Comparison of ENCODE assay signal across 25 cellular contexts in genomic region chr16:49442805-49443204, GRCh38.
A peak's percentile ranks its signal among the peaks of the same experiment; 100 is the strongest.
DNase-seq lines count a peak whose midpoint lies in the region; ATAC-seq, FAIRE-seq and TF ChIP-seq lines count a peak whose summit lies in the region.
"Had no signal": no experiment of that assay in that cellular context is flagged by ENCODE, and none has a peak within 500 bp of the region (broad histone marks: within the 10 kb centered on the region; RNA-seq: fewer than 3 reads in every experiment).

No MANE protein-coding gene starts in this region.

- no peak for TF ChIP-seq POLR2A in H1 (IDR thresholded peaks at IDR 0.05; ENCODE audit: control extremely low read depth in 1 of 2, low read depth in 2 of 2, low read length in 2 of 2)

- H2BK120ac ChIP-seq in H1 (replicated peaks; ENCODE audit: low read depth, low read length) = peak overlapping the region; percentile 52

- no peaks in the 10 kb centered on the region for H3K9me3 Mint-ChIP-seq in CD8-positive, alpha-beta T cell
- H3K9me3 Mint-ChIP-seq: activated naive CD4-positive, alpha-beta T cell treated with anti-CD3 and anti-CD28 coated beads, Interleukin-2, amount 50 U/mL, for 72 hours had no signal

- H3K4me2 ChIP-seq in BLaER1 treated with 17β-estradiol and CSF1 and Interleukin-3, amounts not matched to agents 10 nM and 100 nM = peak overlapping the region; percentile 84 to 96 (median 94)
- peak overlapping the region in 1 of 2 experiments; percentile 32; a peak in 2 of 4 replicates for H3K4me2 ChIP-seq in H1 (ENCODE audit: insufficient read depth in 1 of 2, low read depth in 2 of 2, low read length in 2 of 2)

- peak overlapping the region in 9 of 11 experiments; percentile 68 to 91 (median 84); a peak in 18 of 22 replicates for H3K27ac ChIP-seq in BLaER1 treated with 17β-estradiol and CSF1 and Interleukin-3, amounts not matched to agents 10 nM and 100 nM
- no peak overlapping the region for H3K27ac ChIP-seq in CD8-positive, alpha-beta T cell (ENCODE audit: low read depth, low read length)
- no peak overlapping the region for H3K27ac ChIP-seq in H1 (ENCODE audit: low read depth, low read length)
- no peak overlapping the region for H3K27ac ChIP-seq in RWPE1
- H3K27ac ChIP-seq: body of pancreas, parathyroid adenoma had no signal

- no peaks in the 10 kb centered on the region for H4K20me1 ChIP-seq in BLaER1 treated with 17β-estradiol and CSF1 and Interleukin-3, amounts not matched to agents 10 nM and 100 nM
- no peaks in the 10 kb centered on the region for H4K20me1 ChIP-seq in H1 (replicated peaks in 1 of 2; ENCODE audit: control insufficient read depth in 1 of 2, insufficient read depth in 2 of 2, low read length in 2 of 2)

- H4K91ac ChIP-seq in H1 (replicated peaks; ENCODE audit: insufficient read length, low read length) = peak overlapping the region; percentile 63

- H3K4me1 Mint-ChIP-seq in CD8-positive, alpha-beta T cell (ENCODE audit: low read depth) = peaks cover 31% of the 10 kb centered on the region

- peak overlapping the region in 8 of 11 experiments; percentile 16 to 82 (median 73); a peak in 12 of 22 replicates for H3K9ac ChIP-seq in BLaER1 treated with 17β-estradiol and CSF1 and Interleukin-3, amounts not matched to agents 10 nM and 100 nM
- H3K9ac ChIP-seq in H1 (replicated peaks in 1 of 4; ENCODE audit: extremely low read depth in 1 of 4, low read depth in 3 of 4, low read length in 3 of 4) = no peak overlapping the region
- H3K9ac ChIP-seq: parathyroid adenoma had no signal

- no peak overlapping the region for H3K4me3 ChIP-seq in BLaER1 treated with 17β-estradiol and CSF1 and Interleukin-3, amounts not matched to agents 10 nM and 100 nM
- no peak overlapping the region for H3K4me3 ChIP-seq in CD8-positive, alpha-beta T cell (ENCODE audit: low read depth, low read length)
- H3K4me3 ChIP-seq in H1 (ENCODE audit: extremely low read depth in 1 of 4, insufficient read depth in 2 of 4, low read depth in 3 of 4, low read length in 4 of 4) = no peak overlapping the region
- H3K4me3 ChIP-seq: body of pancreas, heart right ventricle had no signal

- CTCF ChIA-PET in CD8-positive, alpha-beta T cell (lab: Charles Lee) = interaction anchor here (0.7 to 2.8 kb wide), 7 partner anchors 8 to 150 kb away, joined by 3 to 18 read pairs (median 3); no protein-coding TSS in a partner anchor
- CTCF ChIA-PET in H1 (lab: Charles Lee; ENCODE audit: partially characterized antibody) = interaction anchor here (0.7 to 2.3 kb wide), 9 partner anchors 13 to 793 kb away, joined by 3 to 11 read pairs (median 3); no protein-coding TSS in a partner anchor
- CTCF ChIA-PET in RWPE1 (lab: Yijun Ruan, JAX) = no interaction called here

- H3K4me3 Mint-ChIP-seq in CD8-positive, alpha-beta T cell = no peak overlapping the region

- H3K4ac ChIP-seq in H1 (replicated peaks; ENCODE audit: insufficient read length, low read depth, low read length) = no peak overlapping the region

- no peak overlapping the region for H3K14ac ChIP-seq in H1 (ENCODE audit: insufficient read length)

- ATAC-seq in CD8-positive, alpha-beta T cell = no peak
- ATAC-seq: activated naive CD4-positive, alpha-beta T cell treated with anti-CD3 and anti-CD28 coated beads, Interleukin-2, amount 50 U/mL, for 72 hours; body of pancreas; HCT116; heart right ventricle; HepG2 had no signal

- no peak overlapping the region for H2AK5ac ChIP-seq in H1 (ENCODE audit: low read depth, low read length)

- WGBS in H1 (ENCODE audit: extremely low coverage in 1 of 2, insufficient coverage in 1 of 2, insufficient read length in 1 of 2, insufficient replicate concordance in 2 of 2, low coverage in 1 of 2, low lambda C conversion rate in 2 of 2, missing lambda C conversion rate in 1 of 2), 2 experiments = 39% methylated on average over 5 of the region's 5 CpGs; no CpG with 5 or more reads in 1 of the 2 experiments

- H3K18ac ChIP-seq in H1 (ENCODE audit: extremely low read depth, low read length) = peak overlapping the region; percentile 68

- FAIRE-seq in H1 (lab: Jason Lieb, UNC) = no peak
- FAIRE-seq: colon, endometrium, HepG2 had no signal

- H4K8ac ChIP-seq in H1 (ENCODE audit: extremely low read depth, insufficient read depth, low read length) = no peak overlapping the region

- peak overlapping the region; percentile 71; the same call in 1 of the 2 replicates for H2BK5ac ChIP-seq in H1 (ENCODE audit: low read depth, low read length)

- no peak for DNase-seq in CD8-positive, alpha-beta T cell
- DNase-seq in NCI-H1417 (lab: John Stamatoyannopoulos, UW) (peak in 2 of 3 experiments; percentile 72 to 87), H1 (ENCODE audit: low read depth in 1 of 2, low spot score in 2 of 2) (no peak), GM19240 (ENCODE audit: insufficient read length, low spot score) (no peak), RWPE1 (ENCODE audit: low spot score) (no peak), iPS-NIHi7 (ENCODE audit: extremely low spot score) (no peak), Kasumi-1 (lab: John Stamatoyannopoulos, UW) (no peak)
- DNase-seq: activated CD4-positive, alpha-beta T cell treated with anti-CD3 and anti-CD28 coated beads, Interleukin-2, amount 50 U/mL, for 4 hours; activated T-cell treated with anti-CD3 and anti-CD28 coated beads for 4 hours; body of pancreas; DMS153; heart right ventricle; islet precursor cell; NCI-H2081; NCI-H510A treated with DMSO at 0.1 percent for 48 hours; Right ventricle myocardium superior; stimulated activated naive CD4-positive, alpha-beta T cell; T-helper 1 cell had no signal

- no peaks in the 10 kb centered on the region for H3K27me3 ChIP-seq in BLaER1 treated with 17β-estradiol and CSF1 and Interleukin-3, amounts not matched to agents 10 nM and 100 nM
- no peaks in the 10 kb centered on the region for H3K27me3 ChIP-seq in CD8-positive, alpha-beta T cell (ENCODE audit: insufficient read depth, low read length)
- no peaks in the 10 kb centered on the region; a peak in 1 of 7 replicates for H3K27me3 ChIP-seq in H1 (replicated peaks in 1 of 4; ENCODE audit: control insufficient read depth in 3 of 4, extremely low read depth in 1 of 4, insufficient read depth in 3 of 4, low read length in 3 of 4)
- H3K27me3 ChIP-seq: body of pancreas had no signal

- H3K79me1 ChIP-seq in H1 (ENCODE audit: low read depth, low read length) = no peaks in the 10 kb centered on the region

- H2AFZ ChIP-seq in H1 (ENCODE audit: low read length) = peak overlapping the region; percentile 95
- H2AFZ ChIP-seq: parathyroid adenoma had no signal

- H3K36me3 Mint-ChIP-seq in CD8-positive, alpha-beta T cell = no peaks in the 10 kb centered on the region
- H3K36me3 Mint-ChIP-seq: activated naive CD4-positive, alpha-beta T cell treated with anti-CD3 and anti-CD28 coated beads, Interleukin-2, amount 50 U/mL, for 72 hours had no signal

- no peak overlapping the region for H4K5ac ChIP-seq in H1 (ENCODE audit: insufficient read length, low read depth, low read length)

- no peak for TF ChIP-seq CTCF in CD8-positive, alpha-beta T cell (IDR thresholded peaks at IDR 0.05)
- TF ChIP-seq CTCF in H1 (IDR thresholded peaks at IDR 0.05; ENCODE audit: control extremely low read depth in 1 of 3, insufficient read depth in 1 of 3, low read depth in 1 of 3, low read length in 3 of 3) (no peak), RWPE1 (conservative IDR thresholded peaks at IDR 0.05; ENCODE audit: low read depth) (no peak)

- H3K4me1 ChIP-seq in BLaER1 treated with 17β-estradiol and CSF1 and Interleukin-3, amounts not matched to agents 10 nM and 100 nM = peaks cover 24 to 73% (median 67%) of the 10 kb centered on the region in 10 experiments
- peaks cover 25% of the 10 kb centered on the region for H3K4me1 ChIP-seq in CD8-positive, alpha-beta T cell (ENCODE audit: insufficient read depth, low read length)
- peaks cover 8 to 23% (median 18%) of the 10 kb centered on the region in 4 experiments for H3K4me1 ChIP-seq in H1 (replicated peaks in 1 of 4; ENCODE audit: control insufficient read depth in 3 of 4, insufficient read depth in 4 of 4, low read length in 3 of 4)
- H3K4me1 ChIP-seq: body of pancreas, parathyroid adenoma had no signal

- POLR2A ChIA-PET in CD8-positive, alpha-beta T cell (lab: Charles Lee) = interaction anchor here (1.2 kb wide), 1 partner anchor 21 kb away, joined by 4 read pairs; no protein-coding TSS in a partner anchor
- POLR2A ChIA-PET in H1 (lab: Charles Lee; ENCODE audit: partially characterized antibody) = interaction anchor here (0.6 kb wide), 1 partner anchor 10 kb away, joined by 3 read pairs; no protein-coding TSS in a partner anchor
- POLR2A ChIA-PET in RWPE1 (lab: Yijun Ruan, JAX; ENCODE audit: low non-redundant PET) = no interaction called here

- H3K27ac Mint-ChIP-seq in CD8-positive, alpha-beta T cell = peak overlapping the region; percentile 91

- H2BK12ac ChIP-seq in H1 (ENCODE audit: low read depth, low read length) = 0 out of 2 replicates have a peak overlapping the region, but pooled peaks have one; percentile 51

- peak overlapping the region; percentile 63; the same call in 1 of the 2 replicates for H2BK20ac ChIP-seq in H1 (ENCODE audit: low read length)

- H3K23me2 ChIP-seq in H1 (ENCODE audit: low read depth, low read length) = no peaks in the 10 kb centered on the region

- TF ChIP-seq EP300 in H1 (IDR thresholded peaks at IDR 0.05; ENCODE audit: borderline replicate concordance in 1 of 2, low read depth in 2 of 2, low read length in 2 of 2) = no peak

- H3K56ac ChIP-seq in H1 (replicated peaks; ENCODE audit: insufficient read length, low read depth, low read length) = no peak overlapping the region

- H2BK15ac ChIP-seq in H1 (ENCODE audit: low read length) = peak overlapping the region; percentile 34; the same call in 1 of the 2 replicates

- TF ChIP-seq RAD21 in H1 (IDR thresholded peaks at IDR 0.05 in 1 of 2, conservative IDR thresholded peaks at IDR 0.05 in 1 of 2; ENCODE audit: low read depth in 2 of 2, low read length in 2 of 2) = no peak

- H3K79me2 ChIP-seq in H1 (ENCODE audit: control insufficient read depth in 1 of 2, insufficient read depth in 2 of 2, low read length in 2 of 2) = no peaks in the 10 kb centered on the region
- H3K79me2 ChIP-seq: parathyroid adenoma had no signal

- H3K23ac ChIP-seq in H1 (ENCODE audit: insufficient read length) = no peak overlapping the region

- H3K27me3 Mint-ChIP-seq in CD8-positive, alpha-beta T cell (ENCODE audit: low read depth) = no peaks in the 10 kb centered on the region

- intact Hi-C loops in CD8-positive, alpha-beta T cell (cut with DNase I, micrococcal nuclease) = loop anchor here in 1 of 2 experiments (5.0 to 10.0 kb wide), 2 partner anchors 82 to 624 kb away; partner anchors contain the start of gene HEATR3

- no peaks in the 10 kb centered on the region for H3K9me3 ChIP-seq in BLaER1 treated with 17β-estradiol and CSF1 and Interleukin-3, amounts not matched to agents 10 nM and 100 nM (replicated peaks in 1 of 11)
- H3K9me3 ChIP-seq in CD8-positive, alpha-beta T cell (ENCODE audit: low read length) = no peaks in the 10 kb centered on the region
- H3K9me3 ChIP-seq in H1 (ENCODE audit: insufficient read depth in 2 of 2, low read depth in 1 of 2, low read length in 1 of 2) = no peaks in the 10 kb centered on the region
- H3K9me3 ChIP-seq: body of pancreas, heart right ventricle had no signal

- no peaks in the 10 kb centered on the region for H3K36me3 ChIP-seq in BLaER1 treated with 17β-estradiol and CSF1 and Interleukin-3, amounts not matched to agents 10 nM and 100 nM
- no peaks in the 10 kb centered on the region for H3K36me3 ChIP-seq in CD8-positive, alpha-beta T cell (ENCODE audit: insufficient read depth, low read length)
- H3K36me3 ChIP-seq in H1 (ENCODE audit: control insufficient read depth in 2 of 4, insufficient read depth in 4 of 4, low read length in 3 of 4) = no peaks in the 10 kb centered on the region
- H3K36me3 ChIP-seq: heart right ventricle had no signal

Comparison
In these comparisons a context has a peak if more than half of its experiments do, and no peak if none do; other contexts are left out.
1. H3K27ac ChIP-seq: peak in BLaER1 treated with 17β-estradiol and CSF1 and Interleukin-3, amounts not matched to agents 10 nM and 100 nM (9 of 11); none in CD8-positive, alpha-beta T cell (single experiment), H1 (single experiment) and RWPE1 (single experiment).
2. H3K9ac ChIP-seq: peak in BLaER1 treated with 17β-estradiol and CSF1 and Interleukin-3, amounts not matched to agents 10 nM and 100 nM (8 of 11); none in H1 (0 of 4).
3. DNase-seq: peak in NCI-H1417 (2 of 3); none in CD8-positive, alpha-beta T cell (0 of 7), H1 (0 of 2), GM19240 (single experiment), RWPE1 (single experiment), iPS-NIHi7 (single experiment) and Kasumi-1 (0 of 2).